ENCODE assay signal across 11 cellular contexts in genomic region chr6:38482466-38482865, GRCh38.
"Had no signal": no experiment of that assay in that cellular context is flagged by ENCODE, and none has a peak within 500 bp of the region (broad histone marks: within the 10 kb centered on the region; RNA-seq: fewer than 3 reads in every experiment).

No MANE protein-coding gene starts in this region.

- ATAC-seq: activated CD4-positive, CD25-positive, alpha-beta regulatory T cell treated with anti-CD3 and anti-CD28 coated beads, Interleukin-2, amount 50 U/mL, for 24 hours; esophagus mucosa; foreskin keratinocyte; stimulated activated naive CD8-positive, alpha-beta T cell treated with anti-CD3 and anti-CD28 coated beads, Interleukin-15, Interleukin-2, amounts not matched to agents 100 U/mL and 50 U/mL, for 24 hours had no signal

- DNase-seq: activated naive CD4-positive, alpha-beta T cell; foreskin keratinocyte; glutamatergic neuron; midbrain; right lobe of liver; stimulated activated naive CD8-positive, alpha-beta T cell treated with anti-CD3 and anti-CD28 coated beads, Interleukin-15, Interleukin-2, amounts not matched to agents 100 U/mL and 50 U/mL, for 24 hours; upper lobe of left lung had no signal

- H3K9ac ChIP-seq: neural progenitor cell had no signal

- H3K4me3 ChIP-seq: lung, neural progenitor cell, right lobe of liver, upper lobe of left lung had no signal

- H3K27me3 ChIP-seq: foreskin keratinocyte, neural progenitor cell, right lobe of liver, upper lobe of left lung had no signal

- H3K36me3 ChIP-seq: neural progenitor cell, right lobe of liver, upper lobe of left lung had no signal

- H2AFZ ChIP-seq: neural progenitor cell had no signal

- H3K4me2 ChIP-seq: neural progenitor cell had no signal

- H3K9me3 ChIP-seq: right lobe of liver, upper lobe of left lung had no signal

- H3K27ac ChIP-seq: foreskin keratinocyte, neural progenitor cell, right lobe of liver, upper lobe of left lung had no signal
